In the genomic region with DNA sequence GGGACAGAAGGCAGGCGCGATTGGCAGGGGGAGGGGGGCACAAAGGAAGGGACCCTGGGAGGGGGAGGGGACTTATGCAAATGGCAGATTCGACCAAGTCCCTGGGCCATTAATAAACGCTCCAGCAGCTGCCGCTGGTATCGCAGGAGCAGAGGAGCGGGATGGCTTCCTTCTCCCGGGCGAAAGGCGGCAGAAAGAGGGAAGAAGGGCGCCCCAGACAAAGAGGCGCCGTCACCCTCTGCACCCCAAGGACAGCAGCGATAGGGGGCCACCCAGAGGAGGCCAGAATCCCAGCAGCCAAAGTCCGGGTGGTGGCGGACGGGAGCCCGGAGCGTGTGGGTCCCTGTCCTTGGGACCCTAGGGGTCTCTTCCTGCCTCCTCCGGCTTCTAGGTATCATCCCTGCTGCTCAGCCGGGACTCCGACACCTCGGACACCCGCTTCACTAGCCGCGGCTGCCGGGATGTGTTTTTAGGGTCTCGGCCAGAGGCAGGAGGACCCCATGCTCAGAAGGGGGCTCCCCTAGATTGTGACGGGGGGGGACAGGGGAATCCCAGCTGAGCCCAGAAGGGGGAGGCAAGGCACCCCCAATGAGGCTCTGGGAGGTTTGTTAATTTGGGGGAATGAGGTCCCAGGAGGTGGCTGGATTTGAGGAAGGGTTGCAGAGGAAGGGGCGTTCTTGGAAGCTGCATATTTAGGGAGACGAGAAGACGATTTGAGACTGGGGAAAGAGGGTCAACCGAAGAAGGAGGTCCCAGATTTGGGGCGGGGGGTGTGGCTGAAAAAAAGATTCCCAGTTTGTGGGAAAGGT, we compare ENCODE assay signal across 8 cellular contexts. TPM values are rescaled to one million over a fixed set of nuclear protein-coding genes. Genes with fewer than 3 reads are reported as not detected.
DNase-seq lines count a peak whose midpoint lies in the region; ATAC-seq, FAIRE-seq and TF ChIP-seq lines count a peak whose summit lies in the region.

No MANE protein-coding gene starts in this region.

- no peaks in the 10 kb centered on the region for H3K9me3 Mint-ChIP-seq in activated naive CD4-positive, alpha-beta T cell treated with anti-CD3 and anti-CD28 coated beads, Interleukin-2, amount 50 U/mL, for 24 hours
- peaks cover 24% of the 10 kb centered on the region for H3K9me3 Mint-ChIP-seq in glutamatergic neuron (ENCODE audit: unreplicated experiment)

- no peaks in the 10 kb centered on the region for H3K9me3 ChIP-seq in stomach smooth muscle (ENCODE audit: control insufficient read depth in 2 of 2, low read length in 2 of 2)

- no peak for TF ChIP-seq CTCF in glutamatergic neuron (IDR thresholded peaks at IDR 0.05; ENCODE audit: partially characterized antibody, unreplicated experiment)

- H3K27me3 ChIP-seq in stomach smooth muscle (ENCODE audit: control insufficient read depth in 1 of 2, insufficient read depth in 2 of 2, low read length in 2 of 2), result peaks cover 32 to 33% of the 10 kb centered on the region in 2 donors

- H3K4me1 ChIP-seq in stomach smooth muscle (ENCODE audit: control insufficient read depth, insufficient read depth, low read length), result peaks cover 19% of the 10 kb centered on the region

- H3K36me3 ChIP-seq in stomach smooth muscle (ENCODE audit: control insufficient read depth in 2 of 2, insufficient read depth in 2 of 2, low read length in 2 of 2), result no peaks in the 10 kb centered on the region

- H3K27ac Mint-ChIP-seq in activated naive CD4-positive, alpha-beta T cell treated with anti-CD3 and anti-CD28 coated beads, Interleukin-2, amount 50 U/mL, for 24 hours, result no peak overlapping the region
- peak overlapping the region; percentile 100 for H3K27ac Mint-ChIP-seq in glutamatergic neuron (ENCODE audit: unreplicated experiment)

- H3K4me1 Mint-ChIP-seq in activated naive CD4-positive, alpha-beta T cell treated with anti-CD3 and anti-CD28 coated beads, Interleukin-2, amount 50 U/mL, for 24 hours, result peaks cover 27% of the 10 kb centered on the region
- peaks cover 22% of the 10 kb centered on the region for H3K4me1 Mint-ChIP-seq in glutamatergic neuron (ENCODE audit: low read depth, unreplicated experiment)

- H3K27me3 Mint-ChIP-seq in activated naive CD4-positive, alpha-beta T cell treated with anti-CD3 and anti-CD28 coated beads, Interleukin-2, amount 50 U/mL, for 24 hours, result peaks cover 46% of the 10 kb centered on the region
- H3K27me3 Mint-ChIP-seq in glutamatergic neuron (ENCODE audit: unreplicated experiment), result peaks cover 29% of the 10 kb centered on the region

- peak overlapping the region; percentile 75 for H3K4me3 Mint-ChIP-seq in activated naive CD4-positive, alpha-beta T cell treated with anti-CD3 and anti-CD28 coated beads, Interleukin-2, amount 50 U/mL, for 24 hours
- peak overlapping the region; percentile 97 for H3K4me3 Mint-ChIP-seq in glutamatergic neuron (ENCODE audit: unreplicated experiment)

- no peak overlapping the region for H3K27ac ChIP-seq in stomach smooth muscle (ENCODE audit: low read length)

- H3K36me3 Mint-ChIP-seq in activated naive CD4-positive, alpha-beta T cell treated with anti-CD3 and anti-CD28 coated beads, Interleukin-2, amount 50 U/mL, for 24 hours, result no peaks in the 10 kb centered on the region
- peaks cover 4% of the 10 kb centered on the region for H3K36me3 Mint-ChIP-seq in glutamatergic neuron (ENCODE audit: unreplicated experiment)

- H3K4me3 ChIP-seq in stomach smooth muscle (ENCODE audit: low read length in 2 of 2), result peak overlapping the region; percentile 43 to 72

- H3K9ac ChIP-seq in stomach smooth muscle (ENCODE audit: low read length in 2 of 2), result no peak overlapping the region

- no peak for FAIRE-seq in urothelium cell line (lab: Jason Lieb, UNC)

- no peak for DNase-seq in activated naive CD4-positive, alpha-beta T cell (lab: John Stamatoyannopoulos, UW)
- peak; percentile 68 for DNase-seq in SK-N-DZ (ENCODE audit: low spot score)
- DNase-seq in glutamatergic neuron, result peak; percentile 86
- no peak for DNase-seq in urothelium cell line (ENCODE audit: low spot score)
- no peak for DNase-seq in CD1c-positive myeloid dendritic cell (ENCODE audit: extremely low spot score)

- no peak for ATAC-seq in HG02884 (IDR thresholded peaks at IDR 0.05; ENCODE audit: unreplicated experiment)

RNA-seq across cellular contexts. Expression of gene PTPRS, which starts 1.7 kb away (rescaled TPM):
- 50.3 and 56.6 TPM in 2 replicates for polyA plus RNA-seq in SK-N-DZ (2014; cell fraction: cytosol; rRNA removed)
- 70.3 and 104 TPM in 2 replicates for polyA plus RNA-seq in SK-N-DZ (2014; cell fraction: nucleus; rRNA removed)
- total RNA-seq in glutamatergic neuron (ENCODE audit: unreplicated experiment), result 1,064 TPM

Comparison
In these comparisons a context has a peak if more than half of its experiments do, and no peak if none do; other contexts are left out.
1. DNase-seq: peak in SK-N-DZ (single experiment) and glutamatergic neuron (single experiment); none in activated naive CD4-positive, alpha-beta T cell (0 of 4), urothelium cell line (single experiment) and CD1c-positive myeloid dendritic cell (single experiment).